Comparison of ENCODE assay signal across 27 cellular contexts in genomic region chr3:67608034-67608433, GRCh38.
"Had no signal": no experiment of that assay in that cellular context is flagged by ENCODE, and none has a peak within 500 bp of the region (broad histone marks: within the 10 kb centered on the region; RNA-seq: fewer than 3 reads in every experiment).

No MANE protein-coding gene starts in this region.

- H3K9me3 ChIP-seq: colonic mucosa, lower lobe of right lung, ovary, psoas muscle, sigmoid colon, thoracic aorta, tibial nerve, upper lobe of left lung, uterus had no signal

- H3K4me1 ChIP-seq: colonic mucosa, lower lobe of right lung, psoas muscle, sigmoid colon, tibial nerve, upper lobe of left lung, uterus had no signal

- H3K36me3 ChIP-seq: ovary, uterus had no signal

- ATAC-seq: esophagus mucosa; left ventricle myocardium superior; lower lobe of right lung; natural killer cell; psoas muscle; right cardiac atrium; stimulated activated effector memory CD8-positive, alpha-beta T cell treated with anti-CD3 and anti-CD28 coated beads, Interleukin-12 subunit alpha, Interleukin-12 subunit beta, amount 100 ng/mL, for 72 hours had no signal

- H3K27me3 Mint-ChIP-seq: dendritic cell treated with granulocyte-macrophage colony-stimulating factor and Interleukin-4, amounts not matched to agents 40 ng/mL and 50 ng/mL, for 4 days had no signal

- H3K9me3 Mint-ChIP-seq: immature natural killer cell; natural killer cell; stimulated activated effector memory CD8-positive, alpha-beta T cell treated with anti-CD3 and anti-CD28 coated beads, Interleukin-12 subunit alpha, Interleukin-12 subunit beta, amount 100 ng/mL, for 72 hours had no signal

- DNase-seq: colonic mucosa; effector CD8-positive, alpha-beta T cell; endodermal cell; foreskin melanocyte; hypothalamus; immature natural killer cell; islet precursor cell; left ventricle myocardium superior; lower lobe of right lung; natural killer cell; occipital lobe; ovary; posterior cingulate gyrus; psoas muscle; right cardiac atrium; sigmoid colon; stimulated activated CD4-positive, alpha-beta T cell treated with anti-CD3 and anti-CD28 coated beads, Interleukin-2, amount 100 ng/mL, for 24 hours; stimulated activated CD4-positive, alpha-beta T cell treated with anti-CD3 and anti-CD28 coated beads, Interleukin-4, amount 100 ng/mL, for 24 hours; stimulated activated naive CD4-positive, alpha-beta T cell treated with Interleukin-2 at 50 U/mL for 16 hours; upper lobe of left lung; uterus had no signal

- H3K4me3 ChIP-seq: colonic mucosa, lower lobe of right lung, ovary, psoas muscle, sigmoid colon, thoracic aorta, tibial nerve, upper lobe of left lung, uterus had no signal

- H3K27ac Mint-ChIP-seq: dendritic cell treated with granulocyte-macrophage colony-stimulating factor and Interleukin-4, amounts not matched to agents 40 ng/mL and 50 ng/mL, for 4 days; endodermal cell; immature natural killer cell; natural killer cell; stimulated activated effector memory CD8-positive, alpha-beta T cell treated with anti-CD3 and anti-CD28 coated beads, Interleukin-12 subunit alpha, Interleukin-12 subunit beta, amount 100 ng/mL, for 72 hours had no signal

- H3K4me3 Mint-ChIP-seq: dendritic cell treated with granulocyte-macrophage colony-stimulating factor and Interleukin-4, amounts not matched to agents 40 ng/mL and 50 ng/mL, for 4 days; endodermal cell; immature natural killer cell; natural killer cell; stimulated activated effector memory CD8-positive, alpha-beta T cell treated with anti-CD3 and anti-CD28 coated beads, Interleukin-12 subunit alpha, Interleukin-12 subunit beta, amount 100 ng/mL, for 72 hours had no signal

- H3K27me3 ChIP-seq: colonic mucosa, ovary, sigmoid colon, tibial nerve, upper lobe of left lung, uterus had no signal

- H3K27ac ChIP-seq: colonic mucosa, epithelial cell of prostate, lower lobe of right lung, ovary, psoas muscle, sigmoid colon, thoracic aorta, tibial nerve, upper lobe of left lung, uterus had no signal
